ENCODE assay signal across 9 cellular contexts in genomic region chr13:33610471-33611015, GRCh38.
DNase-seq lines count a peak whose midpoint lies in the region; ATAC-seq and TF ChIP-seq lines count a peak whose summit lies in the region.
"Had no signal": no experiment of that assay in that cellular context is flagged by ENCODE, and none has a peak within 500 bp of the region (broad histone marks: within the 10 kb centered on the region; RNA-seq: fewer than 3 reads in every experiment).

No MANE protein-coding gene starts in this region.

- intact Hi-C loops in left ventricle myocardium inferior (cut with micrococcal nuclease), result no loop called here

- H3K27me3 ChIP-seq in left ventricle myocardium inferior (ENCODE audit: low read depth) (no peaks in the 10 kb centered on the region), skeletal muscle satellite cell (ENCODE audit: control insufficient read depth, insufficient read depth, low read length) (peaks cover 10% of the 10 kb centered on the region)

- H3K9ac ChIP-seq in skeletal muscle satellite cell (ENCODE audit: low read depth, low read length), result peak overlapping the region; percentile 62

- H3K4me3 ChIP-seq in left ventricle myocardium inferior, result peak overlapping the region; percentile 59
- peak overlapping the region; percentile 66 for H3K4me3 ChIP-seq in skeletal muscle satellite cell (ENCODE audit: low read length)
- H3K4me3 ChIP-seq: A549 had no signal

- DNase-seq in activated naive CD4-positive, alpha-beta T cell treated with Interleukin-2 at 50 U/mL for 16 hours, result peak; percentile 77
- no peak for DNase-seq in activated naive CD4-positive, alpha-beta T cell treated with anti-CD3 and anti-CD28 coated beads, Interleukin-2, amount 50 U/mL, for 16 hours
- DNase-seq in activated effector memory CD4-positive, alpha-beta T cell treated with Interleukin-2 at 50 U/mL for 16 hours, result peak; percentile 57
- DNase-seq in left ventricle myocardium inferior (peak; percentile 78), HPDE6-E6E7 (ENCODE audit: extremely low spot score) (no peak)

- H3K4me2 ChIP-seq in skeletal muscle satellite cell (ENCODE audit: low read length), result peak overlapping the region; percentile 91
- H3K4me2 ChIP-seq: A549 had no signal

- TF ChIP-seq CTCF in left ventricle myocardium inferior (IDR thresholded peaks at IDR 0.05; ENCODE audit: borderline replicate concordance), result peak; percentile 18

- H3K4me1 ChIP-seq in left ventricle myocardium inferior (peaks cover 59% of the 10 kb centered on the region), skeletal muscle satellite cell (ENCODE audit: control insufficient read depth, insufficient read depth, low read length) (peaks cover 20% of the 10 kb centered on the region)
- H3K4me1 ChIP-seq: A549 had no signal

- H3K27ac ChIP-seq in left ventricle myocardium inferior (replicated peaks), result peak overlapping the region; percentile 95
- H3K27ac ChIP-seq: A549 had no signal

- H3K36me3 ChIP-seq in left ventricle myocardium inferior (no peaks in the 10 kb centered on the region), skeletal muscle satellite cell (ENCODE audit: insufficient read depth, low read length) (no peaks in the 10 kb centered on the region)

- no peaks in the 10 kb centered on the region for H3K9me3 ChIP-seq in left ventricle myocardium inferior (replicated peaks)
- H3K9me3 ChIP-seq in skeletal muscle satellite cell (replicated peaks; ENCODE audit: low read length), result no peaks in the 10 kb centered on the region
- H3K9me3 ChIP-seq: A549 had no signal

- ATAC-seq in GM19467 (IDR thresholded peaks at IDR 0.05; ENCODE audit: unreplicated experiment) (no peak), HG03280 (IDR thresholded peaks at IDR 0.05; ENCODE audit: unreplicated experiment) (no peak)
- ATAC-seq: A549 had no signal

Comparison
In these comparisons a context has a peak if more than half of its experiments do, and no peak if none do; other contexts are left out.
1. DNase-seq: peak in activated naive CD4-positive, alpha-beta T cell treated with Interleukin-2 at 50 U/mL for 16 hours (single experiment), activated effector memory CD4-positive, alpha-beta T cell treated with Interleukin-2 at 50 U/mL for 16 hours (single experiment) and left ventricle myocardium inferior (single experiment); none in activated naive CD4-positive, alpha-beta T cell treated with anti-CD3 and anti-CD28 coated beads, Interleukin-2, amount 50 U/mL, for 16 hours (single experiment) and HPDE6-E6E7 (single experiment).